ENCODE assay signal across 8 cellular contexts in genomic region chr9:114653556-114654159, GRCh38. TPM values are rescaled to one million over a fixed set of nuclear protein-coding genes. Genes with fewer than 3 reads are reported as not detected.
DNase-seq lines count a peak whose midpoint lies in the region; ATAC-seq and TF ChIP-seq lines count a peak whose summit lies in the region.

No MANE protein-coding gene starts in this region.

- H3K27me3 ChIP-seq in HL-60 (ENCODE audit: insufficient read depth, poor library complexity, severe bottlenecking) (no peaks in the 10 kb centered on the region), NT2/D1 (ENCODE audit: insufficient read depth, insufficient read length) (no peaks in the 10 kb centered on the region)
- H3K27me3 ChIP-seq in naive thymus-derived CD4-positive, alpha-beta T cell (ENCODE audit: control insufficient read depth in 2 of 2, insufficient read depth in 2 of 2, low read length in 2 of 2) = no peaks in the 10 kb centered on the region

- intact Hi-C loops in naive thymus-derived CD4-positive, alpha-beta T cell (cut with micrococcal nuclease) = loop anchor here (1.0 to 10.0 kb wide), 9 partner anchors 41 to 319 kb away; partner anchors contain the start of genes TMEM268 (in 1 of the 2) and WHRN (in 1 of the 2)

- H3K36me3 Mint-ChIP-seq in naive thymus-derived CD4-positive, alpha-beta T cell = peaks cover 0 to 14% (median 6%) of the 10 kb centered on the region in 5 donors
- peaks cover 40% of the 10 kb centered on the region for H3K36me3 Mint-ChIP-seq in stimulated activated memory B cell treated with anti-CD40 and anti-IgM and Interleukin-4, amounts not matched to agents 10 μg/mL and 1 μg/mL and 100 μg/mL, for 72 hours

- in situ Hi-C loops in ACHN (cut with HindIII; ENCODE audit: low pct_ligation_motif_present, low pct_unique_long_range_greater_than_20kb, low sequenced_read_pairs) = no loop called here
- in situ Hi-C loops in GM13977 (cut with MboI; ENCODE audit: low pct_unique_long_range_greater_than_20kb, low sequenced_read_pairs, unreplicated experiment) = loop anchor here (5.0 kb wide), 1 partner anchor 246 kb away; no protein-coding TSS in a partner anchor

- no peaks in the 10 kb centered on the region for H3K9me3 ChIP-seq in NT2/D1 (ENCODE audit: insufficient read depth, low read length)
- H3K9me3 ChIP-seq in naive thymus-derived CD4-positive, alpha-beta T cell (ENCODE audit: control insufficient read depth in 2 of 3, low read length in 3 of 3) = no peaks in the 10 kb centered on the region

- peaks cover 0 to 2% (median 0%) of the 10 kb centered on the region in 11 donors for H3K9me3 Mint-ChIP-seq in naive thymus-derived CD4-positive, alpha-beta T cell
- H3K9me3 Mint-ChIP-seq in stimulated activated memory B cell treated with anti-CD40 and anti-IgM and Interleukin-4, amounts not matched to agents 10 μg/mL and 1 μg/mL and 100 μg/mL, for 72 hours = no peaks in the 10 kb centered on the region

- TF ChIP-seq POLR2A in erythroblast (IDR thresholded peaks at IDR 0.05; ENCODE audit: low read length) = no peak

- peak overlapping the region; percentile 16 for H3K9ac ChIP-seq in NT2/D1 (ENCODE audit: insufficient read length, low read depth)

- DNase-seq in ACHN (peak; percentile 72), GM13977 (ENCODE audit: low spot score) (peak; percentile 77), HL-60 (ENCODE audit: low read depth in 1 of 2, low spot score in 1 of 2) (peak; percentile 28 to 78), NT2/D1 (ENCODE audit: low read depth, low spot score) (peak; percentile 79), erythroblast (lab: John Stamatoyannopoulos, UW) (peak; percentile 70 to 83)
- DNase-seq in activated CD8-positive, alpha-beta memory T cell treated with anti-CD3 and anti-CD28 coated beads, Interleukin-2, amount 50 U/mL, for 48 hours = peak; percentile 91
- peak; percentile 56 to 88 (median 81) for DNase-seq in naive thymus-derived CD4-positive, alpha-beta T cell

- H3K27me3 Mint-ChIP-seq in naive thymus-derived CD4-positive, alpha-beta T cell = no peaks in the 10 kb centered on the region
- H3K27me3 Mint-ChIP-seq in stimulated activated memory B cell treated with anti-CD40 and anti-IgM and Interleukin-4, amounts not matched to agents 10 μg/mL and 1 μg/mL and 100 μg/mL, for 72 hours = no peaks in the 10 kb centered on the region

- peaks cover 11 to 25% (median 21%) of the 10 kb centered on the region in 7 donors for H3K4me1 Mint-ChIP-seq in naive thymus-derived CD4-positive, alpha-beta T cell
- H3K4me1 Mint-ChIP-seq in stimulated activated memory B cell treated with anti-CD40 and anti-IgM and Interleukin-4, amounts not matched to agents 10 μg/mL and 1 μg/mL and 100 μg/mL, for 72 hours = peaks cover 24% of the 10 kb centered on the region

- TF ChIP-seq CTCF in GM13977 (IDR thresholded peaks at IDR 0.05; ENCODE audit: extremely low read depth, insufficient read depth, missing control alignments) (peak; percentile 85), HL-60 (IDR thresholded peaks at IDR 0.05; ENCODE audit: insufficient read depth, low read length) (peak; percentile 79)

- ATAC-seq in naive thymus-derived CD4-positive, alpha-beta T cell = peak; percentile 99
- peak; percentile 79 for ATAC-seq in stimulated activated memory B cell treated with anti-CD40 and anti-IgM and Interleukin-4, amounts not matched to agents 10 μg/mL and 1 μg/mL and 100 μg/mL, for 72 hours

- H3K27ac Mint-ChIP-seq in naive thymus-derived CD4-positive, alpha-beta T cell = peak overlapping the region in 7 of 9 donors; percentile 16 to 81 (median 56)
- peak overlapping the region; percentile 58 for H3K27ac Mint-ChIP-seq in stimulated activated memory B cell treated with anti-CD40 and anti-IgM and Interleukin-4, amounts not matched to agents 10 μg/mL and 1 μg/mL and 100 μg/mL, for 72 hours

- H3K4me3 Mint-ChIP-seq in naive thymus-derived CD4-positive, alpha-beta T cell = no peak overlapping the region
- H3K4me3 Mint-ChIP-seq in stimulated activated memory B cell treated with anti-CD40 and anti-IgM and Interleukin-4, amounts not matched to agents 10 μg/mL and 1 μg/mL and 100 μg/mL, for 72 hours = no peak overlapping the region

- POLR2A ChIA-PET in naive thymus-derived CD4-positive, alpha-beta T cell (lab: Charles Lee) = interaction anchor here (0.6 to 4.4 kb wide), 12 partner anchors 13 to 280 kb away, joined by 3 to 71 read pairs (median 6); partner anchors contain the start of genes AKNA, ATP6V1G1 and TMEM268

- H3K27ac ChIP-seq in HL-60 (replicated peaks) = no peak overlapping the region
- H3K27ac ChIP-seq in naive thymus-derived CD4-positive, alpha-beta T cell (ENCODE audit: low read depth, low read length) = no peak overlapping the region

- CTCF ChIA-PET in naive thymus-derived CD4-positive, alpha-beta T cell (lab: Charles Lee) = interaction anchor here (0.7 to 7.3 kb wide), 42 partner anchors 9 to 571 kb away, joined by 3 to 141 read pairs (median 5); partner anchors contain the start of genes AKNA, ATP6V1G1 and TMEM268

- peaks cover 4% of the 10 kb centered on the region for H3K4me1 ChIP-seq in NT2/D1 (ENCODE audit: insufficient read depth, insufficient read length)
- H3K4me1 ChIP-seq in naive thymus-derived CD4-positive, alpha-beta T cell (ENCODE audit: control insufficient read depth in 2 of 2, insufficient read depth in 2 of 2, low read length in 2 of 2) = peaks cover 0 to 23% of the 10 kb centered on the region in 2 donors

- H3K4me3 ChIP-seq in HL-60 (replicated peaks; ENCODE audit: insufficient read depth, low read length) (no peak overlapping the region), NT2/D1 (ENCODE audit: insufficient read length, low read depth) (no peak overlapping the region)
- no peak overlapping the region for H3K4me3 ChIP-seq in naive thymus-derived CD4-positive, alpha-beta T cell (ENCODE audit: low read length)

- H3K36me3 ChIP-seq in NT2/D1 (ENCODE audit: insufficient read depth, insufficient read length, low read length) = no peaks in the 10 kb centered on the region
- H3K36me3 ChIP-seq in naive thymus-derived CD4-positive, alpha-beta T cell (ENCODE audit: control insufficient read depth in 2 of 3, insufficient read depth in 3 of 3, low read length in 3 of 3) = no peaks in the 10 kb centered on the region

RNA-seq across cellular contexts. Expression of gene TEX53, which starts 3.9 kb away (rescaled TPM):
- not detected for total RNA-seq in naive thymus-derived CD4-positive, alpha-beta T cell
- not detected for polyA plus RNA-seq in naive thymus-derived CD4-positive, alpha-beta T cell

RNA-seq across cellular contexts. Expression of gene TEX48, which starts 28.3 kb away (rescaled TPM):
- under 1 TPM in 1 of 5 experiments, not detected in 4; 0.85 TPM for total RNA-seq in naive thymus-derived CD4-positive, alpha-beta T cell
- not detected for polyA plus RNA-seq in naive thymus-derived CD4-positive, alpha-beta T cell

RNA-seq across cellular contexts. Expression of gene TMEM268, which starts 42.6 kb away (rescaled TPM):
- total RNA-seq in naive thymus-derived CD4-positive, alpha-beta T cell = 10 to 100 TPM; 15.7 to 21.7 (median 19.8) TPM
- 10 to 100 TPM in 1 of 2 donors, 1 to 10 TPM in 1; 8.0 to 11.6 TPM for polyA plus RNA-seq in naive thymus-derived CD4-positive, alpha-beta T cell
